18 cellular contexts compared by ENCODE assay signal in genomic region chr1:44611866-44612265, GRCh38.
A peak's percentile ranks its signal among the peaks of the same experiment; 100 is the strongest.
DNase-seq lines count a peak whose midpoint lies in the region; ATAC-seq and TF ChIP-seq lines count a peak whose summit lies in the region.
"Had no signal": no experiment of that assay in that cellular context is flagged by ENCODE, and none has a peak within 500 bp of the region (broad histone marks: within the 10 kb centered on the region; RNA-seq: fewer than 3 reads in every experiment).

No MANE protein-coding gene starts in this region.

- no peaks in the 10 kb centered on the region for H3K36me3 ChIP-seq in HEK293 (ENCODE audit: control insufficient read depth in 2 of 2, insufficient read depth in 1 of 2, low read length in 2 of 2)
- no peaks in the 10 kb centered on the region for H3K36me3 ChIP-seq in body of pancreas (replicated peaks in 1 of 2; ENCODE audit: insufficient read depth in 1 of 2, low read depth in 2 of 2)
- no peaks in the 10 kb centered on the region for H3K36me3 ChIP-seq in testis (ENCODE audit: low read depth, missing control alignments)
- H3K36me3 ChIP-seq: BLaER1 treated with 17β-estradiol and CSF1 and Interleukin-3, amounts not matched to agents 10 nM and 100 nM had no signal

- H3K4me1 Mint-ChIP-seq in chondrocyte (ENCODE audit: low read depth) = peaks cover 3% of the 10 kb centered on the region
- H3K4me1 Mint-ChIP-seq: B cell had no signal

- 59 to 68% methylated on average over 4 of the region's 4 CpGs for WGBS in body of pancreas, 2 donors
- 59 to 68% methylated on average over 4 of the region's 4 CpGs for WGBS in testis, 2 donors

- CTCF ChIA-PET in HEK293 (lab: Yijun Ruan, JAX) = interaction anchor here (0.7 to 6.4 kb wide), 6 partner anchors 17 to 359 kb away, joined by 3 to 85 read pairs (median 4); partner anchors contain the start of genes ARMH1 and TMEM53

- H3K27ac Mint-ChIP-seq in chondrocyte (ENCODE audit: unreplicated experiment) = no peak overlapping the region
- H3K27ac Mint-ChIP-seq: B cell; CD4-positive, alpha-beta T cell; CD8-positive, alpha-beta T cell had no signal

- no peaks in the 10 kb centered on the region for H3K36me3 Mint-ChIP-seq in chondrocyte (ENCODE audit: low read depth)
- H3K36me3 Mint-ChIP-seq: CD8-positive, alpha-beta T cell had no signal

- no peak for ATAC-seq in body of pancreas
- ATAC-seq: A549; CD8-positive, alpha-beta T cell had no signal

- no peak for TF ChIP-seq POLR2A in body of pancreas (IDR thresholded peaks at IDR 0.05)
- TF ChIP-seq POLR2A in testis (IDR thresholded peaks at IDR 0.05) = no peak

- POLR2A ChIA-PET in HEK293 (lab: Yijun Ruan, JAX) = interaction anchor here (4.8 kb wide), 1 partner anchor 20 kb away, joined by 18 read pairs; no protein-coding TSS in a partner anchor

- peaks cover 14% of the 10 kb centered on the region for H3K27me3 Mint-ChIP-seq in chondrocyte (ENCODE audit: low read depth)
- H3K27me3 Mint-ChIP-seq: CD4-positive, alpha-beta T cell had no signal

- intact Hi-C loops in body of pancreas (cut with DNase I) (no loop called here), testis (cut with DNase I; ENCODE audit: low total_unique reads) (no loop called here)

- DNase-seq in NCI-H82 (lab: John Stamatoyannopoulos, UW) = peak; percentile 49
- no peak for DNase-seq in NCI-H82 treated with DMSO at 0.1 percent for 48 hours (lab: John Stamatoyannopoulos, UW; ENCODE audit: unreplicated experiment)
- peak; percentile 47 for DNase-seq in chondrocyte (ENCODE audit: low spot score)
- DNase-seq in body of pancreas = no peak
- DNase-seq in testis = no peak
- DNase-seq: AML-193; Caco-2; Calu3; CD4-positive, alpha-beta T cell; CD8-positive, alpha-beta T cell; DMS79 treated with DMSO at 0.1 percent for 48 hours; GF-D8 had no signal

- no peaks in the 10 kb centered on the region for H3K9me3 Mint-ChIP-seq in chondrocyte (ENCODE audit: low read depth)
- H3K9me3 Mint-ChIP-seq: CD4-positive, alpha-beta T cell; CD8-positive, alpha-beta T cell had no signal

- H3K4me1 ChIP-seq in HEK293 (ENCODE audit: control insufficient read depth, insufficient read depth, low read length) (no peaks in the 10 kb centered on the region), body of pancreas (peaks cover 6% of the 10 kb centered on the region), testis (no peaks in the 10 kb centered on the region)
- H3K4me1 ChIP-seq: A549, Caco-2 had no signal

- no peaks in the 10 kb centered on the region for H3K27me3 ChIP-seq in body of pancreas
- H3K27me3 ChIP-seq in testis = no peaks in the 10 kb centered on the region
- H3K27me3 ChIP-seq: BLaER1 treated with 17β-estradiol and CSF1 and Interleukin-3, amounts not matched to agents 10 nM and 100 nM had no signal

- no peak overlapping the region for H3K4me3 ChIP-seq in HEK293 (ENCODE audit: low read depth, low read length)
- no peak overlapping the region for H3K4me3 ChIP-seq in body of pancreas
- H3K4me3 ChIP-seq in testis = no peak overlapping the region
- H3K4me3 ChIP-seq: A549; BLaER1 treated with 17β-estradiol and CSF1 and Interleukin-3, amounts not matched to agents 10 nM and 100 nM had no signal

- H3K27ac ChIP-seq in HEK293 (ENCODE audit: extremely low read depth, low read depth, low read length) (no peak overlapping the region), body of pancreas (no peak overlapping the region), testis (no peak overlapping the region)
- H3K27ac ChIP-seq: 22Rv1; A549; BLaER1 treated with 17β-estradiol and CSF1 and Interleukin-3, amounts not matched to agents 10 nM and 100 nM; C4-2B had no signal

- TF ChIP-seq CTCF in HEK293 (tag by site-specific recombination; IDR thresholded peaks at IDR 0.05) (no peak), chondrocyte (IDR thresholded peaks at IDR 0.05) (no peak), body of pancreas (IDR thresholded peaks at IDR 0.05) (no peak), testis (IDR thresholded peaks at IDR 0.05) (no peak)

- H3K4me3 Mint-ChIP-seq in chondrocyte (ENCODE audit: unreplicated experiment) = no peak overlapping the region
- H3K4me3 Mint-ChIP-seq: B cell; CD4-positive, alpha-beta T cell; CD8-positive, alpha-beta T cell had no signal

- H3K9me3 ChIP-seq in HEK293 (ENCODE audit: control insufficient read depth, insufficient read depth, low read depth, low read length) (no peaks in the 10 kb centered on the region), body of pancreas (no peaks in the 10 kb centered on the region), testis (no peaks in the 10 kb centered on the region)
- H3K9me3 ChIP-seq: A549; BLaER1 treated with 17β-estradiol and CSF1 and Interleukin-3, amounts not matched to agents 10 nM and 100 nM; Caco-2 had no signal

TF ChIP-seq in HEK293, 187 proteins besides CTCF, POLR2A, EP300 and RAD21:
- TF ChIP-seq GLIS1 (tag by site-specific recombination; IDR thresholded peaks at IDR 0.05) (peak; percentile 36; the same call in 1 of the 2 replicates), ZNF140 (tag by site-specific recombination; IDR thresholded peaks at IDR 0.05) (no peak)

Comparison
In these comparisons a context has a peak if more than half of its experiments do, and no peak if none do; other contexts are left out.
1. DNase-seq: peak in NCI-H82 (single experiment) and chondrocyte (single experiment); none in NCI-H82 treated with DMSO at 0.1 percent for 48 hours (single experiment), body of pancreas (0 of 4) and testis (single experiment).